11 cellular contexts compared by ENCODE assay signal in the genomic region with DNA sequence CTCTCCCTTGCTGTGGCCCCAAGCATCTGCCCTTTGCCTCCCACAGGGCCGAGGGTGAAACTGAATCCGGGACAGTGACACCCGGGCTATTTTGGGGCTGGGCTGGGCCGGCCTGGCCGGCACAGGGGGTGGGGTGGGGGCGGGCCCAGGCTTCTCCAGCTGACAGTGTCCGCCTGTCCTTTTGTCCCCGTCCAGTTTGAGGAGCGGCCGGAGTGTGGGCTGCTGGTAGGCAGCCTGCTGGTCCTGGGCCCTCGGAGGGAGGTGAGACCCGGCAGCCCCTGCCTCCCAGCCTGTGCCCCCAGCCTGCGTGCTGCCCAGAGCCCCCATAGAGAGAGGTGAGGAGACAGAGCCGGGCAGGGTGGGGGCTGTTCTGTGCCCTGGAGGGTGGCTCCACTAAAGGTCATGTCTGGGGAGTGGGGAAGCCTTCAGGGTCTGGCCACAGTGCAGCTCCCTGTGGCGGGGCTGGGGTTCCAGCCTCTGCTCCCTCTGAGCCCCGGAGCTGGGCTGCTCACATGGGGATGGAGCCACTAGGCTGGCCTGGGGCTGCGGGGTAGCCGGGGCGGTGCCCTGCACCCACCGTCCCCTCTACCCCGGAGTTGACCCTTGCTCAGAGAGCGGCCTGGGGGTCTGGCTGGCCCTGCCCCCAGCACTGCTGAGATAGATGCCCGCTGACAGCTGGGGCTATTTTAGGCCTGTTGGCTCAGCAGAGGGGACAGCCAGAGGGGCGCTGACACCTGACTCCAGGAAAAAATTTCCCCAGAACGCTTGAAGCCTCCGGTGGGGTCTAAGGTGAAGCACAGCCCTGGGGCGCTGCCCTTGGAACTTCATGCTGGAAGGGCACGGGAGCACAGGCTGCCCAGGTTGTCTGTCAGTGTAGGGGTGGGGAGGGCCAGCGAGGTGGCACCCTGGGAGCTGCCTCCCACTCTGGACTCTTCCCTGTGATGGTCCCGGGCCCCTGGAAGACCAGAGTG. TPM values are rescaled to one million over a fixed set of nuclear protein-coding genes. Genes with fewer than 3 reads are reported as not detected.
DNase-seq lines count a peak whose midpoint lies in the region; ATAC-seq and TF ChIP-seq lines count a peak whose summit lies in the region.
"Had no signal": no experiment of that assay in that cellular context is flagged by ENCODE, and none has a peak within 500 bp of the region (broad histone marks: within the 10 kb centered on the region; RNA-seq: fewer than 3 reads in every experiment).

A gene with protein sequence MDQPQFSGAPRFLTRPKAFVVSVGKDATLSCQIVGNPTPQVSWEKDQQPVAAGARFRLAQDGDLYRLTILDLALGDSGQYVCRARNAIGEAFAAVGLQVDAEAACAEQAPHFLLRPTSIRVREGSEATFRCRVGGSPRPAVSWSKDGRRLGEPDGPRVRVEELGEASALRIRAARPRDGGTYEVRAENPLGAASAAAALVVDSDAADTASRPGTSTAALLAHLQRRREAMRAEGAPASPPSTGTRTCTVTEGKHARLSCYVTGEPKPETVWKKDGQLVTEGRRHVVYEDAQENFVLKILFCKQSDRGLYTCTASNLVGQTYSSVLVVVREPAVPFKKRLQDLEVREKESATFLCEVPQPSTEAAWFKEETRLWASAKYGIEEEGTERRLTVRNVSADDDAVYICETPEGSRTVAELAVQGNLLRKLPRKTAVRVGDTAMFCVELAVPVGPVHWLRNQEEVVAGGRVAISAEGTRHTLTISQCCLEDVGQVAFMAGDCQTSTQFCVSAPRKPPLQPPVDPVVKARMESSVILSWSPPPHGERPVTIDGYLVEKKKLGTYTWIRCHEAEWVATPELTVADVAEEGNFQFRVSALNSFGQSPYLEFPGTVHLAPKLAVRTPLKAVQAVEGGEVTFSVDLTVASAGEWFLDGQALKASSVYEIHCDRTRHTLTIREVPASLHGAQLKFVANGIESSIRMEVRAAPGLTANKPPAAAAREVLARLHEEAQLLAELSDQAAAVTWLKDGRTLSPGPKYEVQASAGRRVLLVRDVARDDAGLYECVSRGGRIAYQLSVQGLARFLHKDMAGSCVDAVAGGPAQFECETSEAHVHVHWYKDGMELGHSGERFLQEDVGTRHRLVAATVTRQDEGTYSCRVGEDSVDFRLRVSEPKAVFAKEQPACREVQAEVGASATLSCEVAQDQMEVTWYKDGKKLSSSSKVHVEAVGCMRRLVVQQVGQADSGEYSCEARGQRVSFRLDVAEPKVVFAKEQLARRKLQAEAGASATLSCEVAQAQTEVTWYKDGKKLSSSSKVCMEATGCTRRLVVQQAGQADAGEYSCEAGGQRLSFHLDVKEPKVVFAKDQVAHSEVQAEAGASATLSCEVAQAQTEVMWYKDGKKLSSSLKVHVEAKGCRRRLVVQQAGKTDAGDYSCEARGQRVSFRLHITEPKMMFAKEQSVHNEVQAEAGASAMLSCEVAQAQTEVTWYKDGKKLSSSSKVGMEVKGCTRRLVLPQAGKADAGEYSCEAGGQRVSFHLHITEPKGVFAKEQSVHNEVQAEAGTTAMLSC (N-terminal part only) (plus strand): TSS at position 194 of the 971 bp plus-strand sequence. CDS start 3,740 bp downstream, outside the sequence.

- H3K4me1 ChIP-seq in GM23338 (ENCODE audit: insufficient read depth), result no peaks in the 10 kb centered on the region

- H3F3A ChIP-seq in GM23338 (replicated peaks; ENCODE audit: low read depth), result no peaks in the 10 kb centered on the region

- H3K9me3 Mint-ChIP-seq in GM23338, result no peaks in the 10 kb centered on the region
- H3K9me3 Mint-ChIP-seq in activated B cell treated with CpG ODN at 0.5 μM for 24 hours, result no peaks in the 10 kb centered on the region
- H3K9me3 Mint-ChIP-seq: CD4-positive, CD25-positive, alpha-beta regulatory T cell had no signal

- H4K20me1 ChIP-seq in GM23338 (replicated peaks; ENCODE audit: insufficient read depth), result no peaks in the 10 kb centered on the region

- H3K4me3 Mint-ChIP-seq in GM23338, result no peak within 1 kb of the TSS
- H3K4me3 Mint-ChIP-seq in activated B cell treated with CpG ODN at 0.5 μM for 24 hours, result no peak within 1 kb of the TSS

- intact Hi-C loops in activated B cell treated with CpG ODN at 0.5 μM for 24 hours (cut with micrococcal nuclease), result no loop called here
- intact Hi-C loops in left cardiac atrium (cut with DNase I), result loop anchor here in 1 of 2 donors (5.0 kb wide), 1 partner anchor 41 kb away; a partner anchor contains a TSS
- intact Hi-C loops in posterior vena cava (cut with DNase I), result loop anchor here in 1 of 2 donors (10.0 kb wide), 1 partner anchor 1747 kb away; no protein-coding TSS in a partner anchor

- peak; percentile 2; the same call in 1 of the 3 replicates for ATAC-seq in GM23338
- ATAC-seq in activated B cell treated with CpG ODN at 0.5 μM for 24 hours (ENCODE audit: low read depth), result no peak
- peak; percentile 63 to 70 for ATAC-seq in left cardiac atrium
- ATAC-seq in GM21528 (IDR thresholded peaks at IDR 0.05; ENCODE audit: low FRiP score, unreplicated experiment), result no peak
- no peak for ATAC-seq in HG03139 (IDR thresholded peaks at IDR 0.05; ENCODE audit: unreplicated experiment)

- H3K4me2 ChIP-seq in GM23338, result no peak within 1 kb of the TSS

- POLR2A ChIA-PET in activated B cell treated with CpG ODN at 0.5 μM for 24 hours (lab: Charles Lee), result no interaction called here

- peaks cover 44% of the 10 kb centered on the region for H3K27me3 ChIP-seq in GM23338 (ENCODE audit: insufficient read depth)

- H3K27me3 Mint-ChIP-seq in GM23338 (ENCODE audit: insufficient read depth, low read depth, poor library complexity), result peaks cover 16% of the 10 kb centered on the region
- no peaks in the 10 kb centered on the region for H3K27me3 Mint-ChIP-seq in activated B cell treated with CpG ODN at 0.5 μM for 24 hours
- H3K27me3 Mint-ChIP-seq: CD4-positive, CD25-positive, alpha-beta regulatory T cell had no signal

- peaks cover 3% of the 10 kb centered on the region; the same call in 2 of the 3 replicates for H3K4me1 Mint-ChIP-seq in GM23338
- H3K4me1 Mint-ChIP-seq in activated B cell treated with CpG ODN at 0.5 μM for 24 hours, result no peaks in the 10 kb centered on the region

- H3K9me2 ChIP-seq in GM23338 (ENCODE audit: insufficient read depth), result no peaks in the 10 kb centered on the region

- H3K27ac ChIP-seq in GM23338 (ENCODE audit: low read depth), result no peak within 1 kb of the TSS
- H3K27ac ChIP-seq: VCaP had no signal

- H2AFZ ChIP-seq in GM23338, result no peak within 1 kb of the TSS

- H3K36me3 Mint-ChIP-seq in GM23338 (ENCODE audit: low read depth), result no peaks in the 10 kb centered on the region
- H3K36me3 Mint-ChIP-seq in activated B cell treated with CpG ODN at 0.5 μM for 24 hours (ENCODE audit: low read depth), result no peaks in the 10 kb centered on the region
- H3K36me3 Mint-ChIP-seq: CD4-positive, CD25-positive, alpha-beta regulatory T cell had no signal

- no peak within 1 kb of the TSS for H3K4me3 ChIP-seq in GM23338

- no peak for TF ChIP-seq CTCF in GM23338 (conservative IDR thresholded peaks at IDR 0.05; ENCODE audit: low read depth in 2 of 2)
- no peak for TF ChIP-seq CTCF in activated B cell treated with CpG ODN at 0.5 μM for 24 hours (IDR thresholded peaks at IDR 0.05)

- no peaks in the 10 kb centered on the region for H3K36me3 ChIP-seq in GM23338 (ENCODE audit: insufficient read depth)

- H3K79me2 ChIP-seq in GM23338 (replicated peaks; ENCODE audit: insufficient read depth), result no peaks in the 10 kb centered on the region

- H3K27ac Mint-ChIP-seq in GM23338 (no peak within 1 kb of the TSS), activated B cell treated with CpG ODN at 0.5 μM for 24 hours (no peak within 1 kb of the TSS)

- peak; percentile 35 for DNase-seq in GM23338 (ENCODE audit: low spot score)
- DNase-seq in activated B cell treated with CpG ODN at 0.5 μM for 24 hours, result no peak
- DNase-seq in left cardiac atrium, result peak; percentile 65
- peak; percentile 77 for DNase-seq in posterior vena cava (ENCODE audit: low spot score)
- DNase-seq in NCI-H2107 treated with DMSO at 0.1 percent for 48 hours (lab: John Stamatoyannopoulos, UW; ENCODE audit: unreplicated experiment), result no peak
- no peak for DNase-seq in activated T-cell treated with anti-CD3 and anti-CD28 coated beads for 4 hours
- DNase-seq: CD4-positive, CD25-positive, alpha-beta regulatory T cell; NCI-H1092 had no signal

- CTCF ChIA-PET in activated B cell treated with CpG ODN at 0.5 μM for 24 hours (lab: Charles Lee), result no interaction called here

TF ChIP-seq in GM23338, 12 proteins besides CTCF, POLR2A, EP300 and RAD21 (continues in another document):
- TF ChIP-seq EZH2phosphoT487 (IDR thresholded peaks at IDR 0.05; ENCODE audit: unreplicated experiment), result no peak

RNA-seq across cellular contexts. Expression of the gene that starts here (rescaled TPM):
- total RNA-seq in GM23338 (2014; rRNA removed; shearing (Covaris generic)), result 21.5 and 38.5 TPM in 2 replicates
- polyA plus RNA-seq in GM23338 (2016; fragmentation: Nextera tagmentation; extraction: Ambion mirVana), result 8.4 and 9.6 TPM in 2 replicates
- total RNA-seq in activated B cell treated with CpG ODN at 0.5 μM for 24 hours (16.1 and 19.8 TPM in 2 replicates), left cardiac atrium (100 to 1,000 TPM; 194 to 201 TPM), posterior vena cava (1 to 10 TPM; 3.5 to 6.3 TPM)

Comparison
In these comparisons a context has a peak if more than half of its experiments do, and no peak if none do; other contexts are left out.
1. ATAC-seq: peak in GM23338 (single experiment) and left cardiac atrium (2 of 2); none in activated B cell treated with CpG ODN at 0.5 μM for 24 hours (single experiment), GM21528 (single experiment) and HG03139 (single experiment).
2. DNase-seq: peak in GM23338 (single experiment), left cardiac atrium (single experiment) and posterior vena cava (single experiment); none in activated B cell treated with CpG ODN at 0.5 μM for 24 hours (single experiment), NCI-H2107 treated with DMSO at 0.1 percent for 48 hours (single experiment) and activated T-cell treated with anti-CD3 and anti-CD28 coated beads for 4 hours (single experiment).